ENCODE assay signal across 8 cellular contexts in the genomic region with DNA sequence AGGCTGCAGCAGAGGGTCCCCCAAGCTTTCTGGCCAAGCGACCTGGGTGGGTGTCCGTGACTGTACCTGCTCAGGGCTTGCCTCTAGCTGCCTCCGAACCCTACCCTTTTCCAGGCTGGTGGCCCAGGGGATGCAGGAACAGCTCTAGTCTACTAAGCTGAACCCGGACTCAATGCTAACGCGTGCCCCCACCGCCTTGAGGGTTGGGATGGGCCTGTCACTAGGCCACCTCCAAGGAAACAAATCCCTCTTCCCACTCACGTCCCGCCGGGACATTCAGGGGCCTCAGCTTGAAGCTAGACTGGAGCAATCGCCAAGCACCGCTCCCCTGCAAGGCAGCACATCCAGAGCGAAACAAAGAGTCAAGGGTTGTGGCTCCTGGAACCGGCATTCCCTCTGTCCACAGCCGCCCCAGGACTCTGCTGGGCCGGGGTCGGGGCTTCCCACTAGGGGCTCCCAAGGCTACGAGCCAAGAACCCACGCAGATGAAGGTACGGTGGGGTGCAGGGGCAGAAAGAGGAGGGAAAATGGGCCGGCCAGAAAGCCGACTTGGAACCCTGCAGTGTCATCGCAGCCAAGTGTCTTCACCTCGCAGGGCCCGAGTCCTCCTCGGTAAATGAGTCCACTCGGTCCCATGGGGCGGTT. TPM values are rescaled to one million over a fixed set of nuclear protein-coding genes. Genes with fewer than 3 reads are reported as not detected.
DNase-seq lines count a peak whose midpoint lies in the region; ATAC-seq lines count a peak whose summit lies in the region.

No MANE protein-coding gene starts in this region.

- H3K36me3 Mint-ChIP-seq in activated T-helper 17 cell treated with anti-CD3 and anti-CD28 coated beads, Interleukin-2, amount 50 U/mL, for 72 hours (ENCODE audit: low read depth) = peaks cover 13% of the 10 kb centered on the region

- peaks cover 25% of the 10 kb centered on the region for H3K4me1 Mint-ChIP-seq in activated T-helper 17 cell treated with anti-CD3 and anti-CD28 coated beads, Interleukin-2, amount 50 U/mL, for 72 hours

- peak overlapping the region; percentile 86 for H3K4me3 Mint-ChIP-seq in activated T-helper 17 cell treated with anti-CD3 and anti-CD28 coated beads, Interleukin-2, amount 50 U/mL, for 72 hours

- H3K27ac Mint-ChIP-seq in activated T-helper 17 cell treated with anti-CD3 and anti-CD28 coated beads, Interleukin-2, amount 50 U/mL, for 72 hours = peak overlapping the region; percentile 71

- H3K27me3 Mint-ChIP-seq in activated T-helper 17 cell treated with anti-CD3 and anti-CD28 coated beads, Interleukin-2, amount 50 U/mL, for 72 hours = no peaks in the 10 kb centered on the region

- DNase-seq in DMS53 (lab: John Stamatoyannopoulos, UW) = peak; percentile 66
- DNase-seq in DMS53 treated with DMSO at 0.1 percent for 48 hours (lab: John Stamatoyannopoulos, UW; ENCODE audit: unreplicated experiment) = no peak
- DNase-seq in left ventricle myocardium superior = peak; percentile 32
- DNase-seq in sciatic nerve (ENCODE audit: low spot score) = no peak
- DNase-seq in DMS153 treated with DMSO at 0.1 percent for 48 hours (lab: John Stamatoyannopoulos, UW; ENCODE audit: unreplicated experiment) = no peak
- no peak for DNase-seq in GF-D8 (lab: John Stamatoyannopoulos, UW)

- H3K9me3 Mint-ChIP-seq in activated T-helper 17 cell treated with anti-CD3 and anti-CD28 coated beads, Interleukin-2, amount 50 U/mL, for 72 hours = no peaks in the 10 kb centered on the region

- peak; percentile 1 for ATAC-seq in HG03457 (IDR thresholded peaks at IDR 0.05; ENCODE audit: unreplicated experiment)
- ATAC-seq in activated T-helper 17 cell treated with anti-CD3 and anti-CD28 coated beads, Interleukin-2, amount 50 U/mL, for 72 hours (replicated peaks) = peak; percentile 10
- peak; percentile 7 for ATAC-seq in left ventricle myocardium superior
- ATAC-seq in sciatic nerve = peak; percentile 41

- intact Hi-C loops in left ventricle myocardium superior (cut with micrococcal nuclease) = no loop called here
- intact Hi-C loops in sciatic nerve (cut with DNase I) = no loop called here

RNA-seq across cellular contexts. Expression of a gene that starts 2.9 kb away (rescaled TPM):
- under 1 TPM; 0.43 to 0.74 TPM for total RNA-seq in activated T-helper 17 cell treated with anti-CD3 and anti-CD28 coated beads, Interleukin-2, amount 50 U/mL, for 72 hours
- 42.4 TPM for total RNA-seq in left ventricle myocardium superior
- total RNA-seq in sciatic nerve = 0.71 TPM

Comparison
In these comparisons a context has a peak if more than half of its experiments do, and no peak if none do; other contexts are left out.
1. DNase-seq: peak in DMS53 (single experiment) and left ventricle myocardium superior (single experiment); none in DMS53 treated with DMSO at 0.1 percent for 48 hours (single experiment), sciatic nerve (single experiment), DMS153 treated with DMSO at 0.1 percent for 48 hours (single experiment) and GF-D8 (single experiment).
2. RNA of a gene that starts 2.9 kb away (total RNA-seq): 42.4 TPM in left ventricle myocardium superior (single experiment); 0.43 to 0.74 TPM in activated T-helper 17 cell treated with anti-CD3 and anti-CD28 coated beads, Interleukin-2, amount 50 U/mL, for 72 hours and 0.71 TPM in sciatic nerve (single experiment); every median in the first group is over 10 times any median in the second.
3. Peak in every context shown above with its lines, with median percentiles within 50 percentile points of each other: ATAC-seq.